ENCODE assay signal across 12 cellular contexts in genomic region chr6:139249387-139249786, GRCh38. TPM values are rescaled to one million over a fixed set of nuclear protein-coding genes. Genes with fewer than 3 reads are reported as not detected.
DNase-seq lines count a peak whose midpoint lies in the region; ATAC-seq lines count a peak whose summit lies in the region.
"Had no signal": no experiment of that assay in that cellular context is flagged by ENCODE, and none has a peak within 500 bp of the region (broad histone marks: within the 10 kb centered on the region; RNA-seq: fewer than 3 reads in every experiment).

No MANE protein-coding gene starts in this region.

- H3K79me2 ChIP-seq in mesendoderm (ENCODE audit: control insufficient read depth, insufficient read depth, low read length): no peaks in the 10 kb centered on the region

- peaks cover 59% of the 10 kb centered on the region for H3K4me1 Mint-ChIP-seq in activated T-cell treated with anti-CD3 and anti-CD28 coated beads, Interleukin-2, amount 50 U/mL, for 24 hours (ENCODE audit: low read depth)
- peaks cover 30 to 44% (median 37%) of the 10 kb centered on the region in 4 donors for H3K4me1 Mint-ChIP-seq in naive thymus-derived CD8-positive, alpha-beta T cell

- no peak overlapping the region for H4K5ac ChIP-seq in mesendoderm (ENCODE audit: low read length)

- WGBS in mesendoderm (ENCODE audit: extremely low coverage, insufficient coverage, low lambda C conversion rate): no CpG with 5 or more reads among the region's 4 CpGs

- no peak overlapping the region for H3K27ac ChIP-seq in mesendoderm (ENCODE audit: low read depth, low read length)
- H3K27ac ChIP-seq: SJCRH30 had no signal

- no peak overlapping the region for H3K4ac ChIP-seq in mesendoderm (ENCODE audit: low read depth, low read length)

- H3K27me3 ChIP-seq in mesendoderm (ENCODE audit: insufficient read depth, low read length, poor library complexity): no peaks in the 10 kb centered on the region
- H3K27me3 ChIP-seq: SJCRH30 had no signal

- H2BK120ac ChIP-seq in mesendoderm (ENCODE audit: low read depth, low read length): no peak overlapping the region

- H3K4me2 ChIP-seq in mesendoderm (ENCODE audit: low read length): no peak overlapping the region

- H3K27me3 Mint-ChIP-seq in activated T-cell treated with anti-CD3 and anti-CD28 coated beads, Interleukin-2, amount 50 U/mL, for 24 hours: no peaks in the 10 kb centered on the region
- no peaks in the 10 kb centered on the region for H3K27me3 Mint-ChIP-seq in naive thymus-derived CD8-positive, alpha-beta T cell

- H3K9me3 Mint-ChIP-seq in activated T-cell treated with anti-CD3 and anti-CD28 coated beads, Interleukin-2, amount 50 U/mL, for 24 hours: no peaks in the 10 kb centered on the region
- H3K9me3 Mint-ChIP-seq in naive thymus-derived CD8-positive, alpha-beta T cell: no peaks in the 10 kb centered on the region
- H3K9me3 Mint-ChIP-seq: neural crest cell had no signal

- H2BK5ac ChIP-seq in mesendoderm (ENCODE audit: low read length): no peak overlapping the region

- H3K27ac Mint-ChIP-seq in activated T-cell treated with anti-CD3 and anti-CD28 coated beads, Interleukin-2, amount 50 U/mL, for 24 hours: peak overlapping the region; percentile 5
- peak overlapping the region in 7 of 10 donors; percentile 4 to 76 (median 34) for H3K27ac Mint-ChIP-seq in naive thymus-derived CD8-positive, alpha-beta T cell

- no peaks in the 10 kb centered on the region for H3K79me1 ChIP-seq in mesendoderm (ENCODE audit: low read length)

- no peaks in the 10 kb centered on the region for H3K4me1 ChIP-seq in mesendoderm (ENCODE audit: control insufficient read depth, low read depth, low read length)
- H3K4me1 ChIP-seq: SJCRH30 had no signal

- no peak overlapping the region for H2BK15ac ChIP-seq in mesendoderm (replicated peaks; ENCODE audit: low read depth)

- no peak overlapping the region for H3K18ac ChIP-seq in mesendoderm (ENCODE audit: low read length)

- no peaks in the 10 kb centered on the region for H3K36me3 ChIP-seq in mesendoderm (ENCODE audit: control insufficient read depth, insufficient read depth, low read length)
- H3K36me3 ChIP-seq: SJCRH30 had no signal

- no peak overlapping the region for H3K9ac ChIP-seq in mesendoderm (ENCODE audit: low read length)

- ATAC-seq in HG02852 (IDR thresholded peaks at IDR 0.05; ENCODE audit: unreplicated experiment) (peak; percentile 42), GM19324 (IDR thresholded peaks at IDR 0.05; ENCODE audit: low FRiP score, unreplicated experiment) (no peak), HG03354 (IDR thresholded peaks at IDR 0.05; ENCODE audit: poor library complexity, severe bottlenecking, unreplicated experiment) (no peak)
- no peak for ATAC-seq in naive thymus-derived CD8-positive, alpha-beta T cell

- H4K8ac ChIP-seq in mesendoderm (ENCODE audit: low read depth, low read length): no peak overlapping the region

- POLR2A ChIA-PET in naive thymus-derived CD8-positive, alpha-beta T cell (lab: Charles Lee): no interaction called here

- DNase-seq in Ammon's horn (ENCODE audit: low spot score) (peak; percentile 24), DMS53 treated with DMSO at 0.1 percent for 48 hours (lab: John Stamatoyannopoulos, UW; ENCODE audit: unreplicated experiment) (no peak), mesendoderm (no peak)
- DNase-seq in activated T-cell treated with anti-CD3 and anti-CD28 coated beads, Interleukin-2, amount 50 U/mL, for 24 hours: no peak
- no peak for DNase-seq in naive thymus-derived CD8-positive, alpha-beta T cell
- DNase-seq: cerebellar nuclear complex, islet precursor cell, SJCRH30 had no signal

- no peak overlapping the region for H3K4me3 ChIP-seq in mesendoderm (ENCODE audit: low read length)
- H3K4me3 ChIP-seq: SJCRH30 had no signal

- no peak overlapping the region for H3K23ac ChIP-seq in mesendoderm (ENCODE audit: low read length)

- H3K36me3 Mint-ChIP-seq in activated T-cell treated with anti-CD3 and anti-CD28 coated beads, Interleukin-2, amount 50 U/mL, for 24 hours (ENCODE audit: low read depth): no peaks in the 10 kb centered on the region
- H3K36me3 Mint-ChIP-seq in naive thymus-derived CD8-positive, alpha-beta T cell: peaks cover 0 to 5% (median 0%) of the 10 kb centered on the region in 3 donors

- no peak overlapping the region for H2AK5ac ChIP-seq in mesendoderm (ENCODE audit: low read length)

- H3K56ac ChIP-seq in mesendoderm (ENCODE audit: low read length): no peak overlapping the region

- peak overlapping the region; percentile 16 for H3K4me3 Mint-ChIP-seq in activated T-cell treated with anti-CD3 and anti-CD28 coated beads, Interleukin-2, amount 50 U/mL, for 24 hours
- no peak overlapping the region for H3K4me3 Mint-ChIP-seq in naive thymus-derived CD8-positive, alpha-beta T cell
- H3K4me3 Mint-ChIP-seq: neural crest cell had no signal

RNA-seq across cellular contexts. Expression of gene TXLNB, which starts 42.4 kb away (rescaled TPM):
- total RNA-seq in naive thymus-derived CD8-positive, alpha-beta T cell: 1 to 10 TPM in 1 of 2 experiments, under 1 TPM in 1; 0.96 to 1.7 TPM
- polyA plus RNA-seq in naive thymus-derived CD8-positive, alpha-beta T cell: under 1 TPM in 2 of 3 donors, not detected in 1; 0.11 to 0.65 TPM
- polyA plus RNA-seq in mesendoderm (2013, experiment 1 of 2): 0.04 TPM
- polyA plus RNA-seq in mesendoderm (2013, experiment 2 of 2): 0.01 TPM
